ENCODE assay signal across 16 cellular contexts in the genomic region with DNA sequence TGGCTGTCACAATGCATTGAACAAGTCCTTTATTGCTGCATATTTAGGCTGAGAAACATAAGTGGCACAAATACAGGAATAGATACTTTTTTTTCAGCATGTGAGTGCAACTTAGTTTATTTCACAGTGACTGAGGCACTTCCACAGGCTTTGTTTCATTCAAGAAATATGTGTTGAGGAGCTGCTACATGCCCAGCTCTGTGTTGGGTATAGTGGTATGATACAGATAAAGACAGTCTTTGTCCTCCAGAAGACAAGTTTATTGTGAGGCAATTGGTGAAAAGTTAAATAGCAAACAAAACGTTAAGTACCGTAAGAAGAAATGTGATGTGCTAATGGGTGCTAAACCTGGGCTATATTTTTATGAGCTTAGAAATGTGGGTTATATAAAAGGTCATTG.
DNase-seq lines count a peak whose midpoint lies in the region; ATAC-seq, FAIRE-seq and TF ChIP-seq lines count a peak whose summit lies in the region.
"Had no signal": no experiment of that assay in that cellular context is flagged by ENCODE, and none has a peak within 500 bp of the region (broad histone marks: within the 10 kb centered on the region; RNA-seq: fewer than 3 reads in every experiment).

No MANE protein-coding gene starts in this region.

- CTCF ChIA-PET in Panc1 (lab: Charles Lee) = no interaction called here

- no TSS peak for BruUV-seq in Panc1 (replicated peaks; lab: Mats Ljungman, UMichigan)

- no peak for DNase-seq in Panc1 (ENCODE audit: low read depth, low spot score)
- DNase-seq in bronchial epithelial cell (ENCODE audit: low read depth) = peak; percentile 62
- DNase-seq in epithelial cell of prostate (ENCODE audit: low read depth, low spot score) = peak; percentile 34
- no peak for DNase-seq in Right ventricle myocardium inferior (ENCODE audit: missing footprints)
- DNase-seq in lower lobe of right lung = no peak
- DNase-seq: C1 segment of cervical spinal cord; Caco-2; CD4-positive, alpha-beta memory T cell; DMS153; DND-41; GOT3; HFFc6 had no signal

- FAIRE-seq in bronchial epithelial cell (lab: Jason Lieb, UNC) = no peak
- FAIRE-seq: GM12892, H54 had no signal

- H3K4me1 ChIP-seq in Panc1 (ENCODE audit: control insufficient read depth, insufficient read depth, low read length) = peaks cover 10% of the 10 kb centered on the region
- H3K4me1 ChIP-seq in lower lobe of right lung = peaks cover 3% of the 10 kb centered on the region

- H3K4me3 ChIP-seq in Panc1 (ENCODE audit: low read depth in 2 of 2, low read length in 2 of 2) = no peak overlapping the region
- no peak overlapping the region for H3K4me3 ChIP-seq in bronchial epithelial cell (ENCODE audit: low read depth, low read length)
- no peak overlapping the region for H3K4me3 ChIP-seq in lower lobe of right lung
- H3K4me3 ChIP-seq: HAP-1 had no signal

- H3K27ac ChIP-seq in Panc1 (ENCODE audit: low read length) (peak overlapping the region; percentile 65; the same call in 1 of the 2 replicates), epithelial cell of prostate (no peak overlapping the region), lower lobe of right lung (no peak overlapping the region)

- H3K9me3 ChIP-seq in Panc1 (ENCODE audit: control insufficient read depth, insufficient read depth, low read depth, low read length) (peaks cover 26% of the 10 kb centered on the region; the same call in 1 of the 2 replicates), lower lobe of right lung (peaks cover 18% of the 10 kb centered on the region)
- H3K9me3 ChIP-seq: HAP-1 had no signal

- TF ChIP-seq CTCF in Panc1 (IDR thresholded peaks at IDR 0.05) (no peak), bronchial epithelial cell (IDR thresholded peaks at IDR 0.05; ENCODE audit: insufficient read depth, low read length, severe bottlenecking) (no peak), lower lobe of right lung (IDR thresholded peaks at IDR 0.05) (no peak)

- intact Hi-C loops in Panc1 (cut with micrococcal nuclease; ENCODE audit: unreplicated experiment) (loop anchor here (10.0 kb wide), 2 partner anchors 178 to 532 kb away; no protein-coding TSS in a partner anchor), Right ventricle myocardium inferior (cut with DNase I) (no loop called here), lower lobe of right lung (cut with DNase I) (no loop called here)

- H3K36me3 ChIP-seq in Panc1 (ENCODE audit: control insufficient read depth, insufficient read depth, low read length) (no peaks in the 10 kb centered on the region), bronchial epithelial cell (ENCODE audit: control insufficient read depth, insufficient read depth, low read length) (no peaks in the 10 kb centered on the region), lower lobe of right lung (no peaks in the 10 kb centered on the region)
- H3K36me3 ChIP-seq: HAP-1 had no signal

- POLR2A ChIA-PET in Panc1 (lab: Charles Lee) = no interaction called here

- no peaks in the 10 kb centered on the region for H3K27me3 ChIP-seq in Panc1 (ENCODE audit: control insufficient read depth, insufficient read depth, low read length)
- no peaks in the 10 kb centered on the region for H3K27me3 ChIP-seq in bronchial epithelial cell (ENCODE audit: control insufficient read depth, insufficient read depth, low read length)
- no peaks in the 10 kb centered on the region for H3K27me3 ChIP-seq in lower lobe of right lung (ENCODE audit: low read depth)

- in situ Hi-C loops in Panc1 (cut with HindIII; ENCODE audit: low pct_unique_long_range_greater_than_20kb, low sequenced_read_pairs) = no loop called here

- ATAC-seq in Panc1 (no peak), HG03432 (IDR thresholded peaks at IDR 0.05; ENCODE audit: unreplicated experiment) (no peak), Right ventricle myocardium inferior (no peak), lower lobe of right lung (no peak)

Comparison
In these comparisons a context has a peak if more than half of its experiments do, and no peak if none do; other contexts are left out.
1. DNase-seq: peak in bronchial epithelial cell (single experiment) and epithelial cell of prostate (single experiment); none in Panc1 (single experiment), Right ventricle myocardium inferior (single experiment) and lower lobe of right lung (single experiment).